ENCODE assay signal across 10 cellular contexts in genomic region chr13:108495686-108496363, GRCh38.
DNase-seq lines count a peak whose midpoint lies in the region; ATAC-seq and TF ChIP-seq lines count a peak whose summit lies in the region.
"Had no signal": no experiment of that assay in that cellular context is flagged by ENCODE, and none has a peak within 500 bp of the region (broad histone marks: within the 10 kb centered on the region; RNA-seq: fewer than 3 reads in every experiment).

No MANE protein-coding gene starts in this region.

- TF ChIP-seq CTCF in SK-N-SH (IDR thresholded peaks at IDR 0.05): no peak

- no peaks in the 10 kb centered on the region for H3K36me3 ChIP-seq in SK-N-SH (replicated peaks in 1 of 2; ENCODE audit: control insufficient read depth in 1 of 2, insufficient read depth in 2 of 2, low read length in 1 of 2)
- H3K36me3 ChIP-seq in iPS-20b (ENCODE audit: insufficient read depth, low read depth, low read length): no peaks in the 10 kb centered on the region

- H3K27ac ChIP-seq in SK-N-SH (ENCODE audit: low read depth in 2 of 2, low read length in 1 of 2) (no peak overlapping the region), iPS-20b (ENCODE audit: low read length) (no peak overlapping the region)

- peak overlapping the region; percentile 59; the same call in 1 of the 2 replicates for H3K4me2 ChIP-seq in SK-N-SH

- H3F3A ChIP-seq in SK-N-SH (replicated peaks; ENCODE audit: insufficient read depth): no peaks in the 10 kb centered on the region

- H3K4me1 Mint-ChIP-seq in activated naive CD4-positive, alpha-beta T cell treated with anti-CD3 and anti-CD28 coated beads, Interleukin-2, amount 50 U/mL, for 24 hours: peaks cover 22% of the 10 kb centered on the region
- H3K4me1 Mint-ChIP-seq in stimulated activated naive CD8-positive, alpha-beta T cell treated with anti-CD3 and anti-CD28 coated beads, Interleukin-15, amount 100 ng/mL, for 72 hours: peaks cover 17% of the 10 kb centered on the region

- H3K4me3 ChIP-seq in SK-N-SH (ENCODE audit: low read depth in 2 of 2, low read length in 1 of 2) (no peak overlapping the region), iPS-20b (ENCODE audit: low read length) (peak overlapping the region; percentile 78)

- H3K4me1 ChIP-seq in SK-N-SH (ENCODE audit: control insufficient read depth in 1 of 2, insufficient read depth in 2 of 2, low read depth in 1 of 2, low read length in 1 of 2): no peaks in the 10 kb centered on the region; a peak in 1 of 4 replicates
- peaks cover 4% of the 10 kb centered on the region for H3K4me1 ChIP-seq in iPS-20b (ENCODE audit: insufficient read depth, low read length)

- 0% methylated on average over 15 of the region's 84 CpGs for WGBS in SK-N-SH (ENCODE audit: low lambda C conversion rate)

- no peak for TF ChIP-seq EP300 in SK-N-SH (IDR thresholded peaks at IDR 0.05; ENCODE audit: borderline replicate concordance in 1 of 2, low read depth in 1 of 2, low read length in 1 of 2)

- peak overlapping the region; percentile 66 for H3K4me3 Mint-ChIP-seq in activated naive CD4-positive, alpha-beta T cell treated with anti-CD3 and anti-CD28 coated beads, Interleukin-2, amount 50 U/mL, for 24 hours
- peak overlapping the region; percentile 60 to 66 for H3K4me3 Mint-ChIP-seq in stimulated activated naive CD8-positive, alpha-beta T cell treated with anti-CD3 and anti-CD28 coated beads, Interleukin-15, amount 100 ng/mL, for 72 hours

- H3K79me2 ChIP-seq in SK-N-SH (ENCODE audit: insufficient read depth): no peaks in the 10 kb centered on the region

- no peaks in the 10 kb centered on the region for H3K9me2 ChIP-seq in SK-N-SH

- ATAC-seq in SK-N-SH treated with all-trans-retinoic acid at 6 μM for 48 hours (no peak), GM21367 (IDR thresholded peaks at IDR 0.05; ENCODE audit: unreplicated experiment) (no peak), HG03432 (IDR thresholded peaks at IDR 0.05; ENCODE audit: unreplicated experiment) (no peak)
- peak; percentile 53 for ATAC-seq in stimulated activated naive CD8-positive, alpha-beta T cell treated with anti-CD3 and anti-CD28 coated beads, Interleukin-15, amount 100 ng/mL, for 72 hours

- H3K9me3 ChIP-seq in SK-N-SH (no peaks in the 10 kb centered on the region), iPS-20b (ENCODE audit: insufficient read depth, low read depth, low read length) (no peaks in the 10 kb centered on the region)

- CTCF ChIA-PET in SK-N-SH (lab: Yijun Ruan, JAX): interaction anchor here (0.9 kb wide), 1 partner anchor 12 kb away, joined by 4 read pairs; no protein-coding TSS in a partner anchor

- H3K9ac ChIP-seq in SK-N-SH: no peak overlapping the region
- H3K9ac ChIP-seq in iPS-20b (ENCODE audit: low read depth, low read length): no peak overlapping the region

- POLR2A ChIA-PET in SK-N-SH (lab: Yijun Ruan, JAX): no interaction called here

- H3K9me3 Mint-ChIP-seq in activated naive CD4-positive, alpha-beta T cell treated with anti-CD3 and anti-CD28 coated beads, Interleukin-2, amount 50 U/mL, for 24 hours: peaks cover 2% of the 10 kb centered on the region
- peaks cover 0 to 5% of the 10 kb centered on the region in 2 donors for H3K9me3 Mint-ChIP-seq in stimulated activated naive CD8-positive, alpha-beta T cell treated with anti-CD3 and anti-CD28 coated beads, Interleukin-15, amount 100 ng/mL, for 72 hours

- no peaks in the 10 kb centered on the region for H4K20me1 ChIP-seq in SK-N-SH (ENCODE audit: insufficient read depth)

- peak; percentile 57 for DNase-seq in SK-N-SH
- no peak for DNase-seq in stimulated activated naive CD8-positive, alpha-beta T cell treated with anti-CD3 and anti-CD28 coated beads, Interleukin-15, amount 100 ng/mL, for 72 hours
- DNase-seq in NCI-H1048 (lab: John Stamatoyannopoulos, UW): no peak
- DNase-seq: activated CD8-positive, alpha-beta memory T cell treated with anti-CD3 and anti-CD28 coated beads for 24 hours; NCI-H526 had no signal

- H3K27me3 ChIP-seq in SK-N-SH (ENCODE audit: insufficient read depth): peaks cover 21% of the 10 kb centered on the region; the same call in 1 of the 2 replicates
- peaks cover 50% of the 10 kb centered on the region for H3K27me3 ChIP-seq in iPS-20b (ENCODE audit: insufficient read depth, low read length)

- peaks cover 32% of the 10 kb centered on the region for H3K27me3 Mint-ChIP-seq in activated naive CD4-positive, alpha-beta T cell treated with anti-CD3 and anti-CD28 coated beads, Interleukin-2, amount 50 U/mL, for 24 hours
- H3K27me3 Mint-ChIP-seq in stimulated activated naive CD8-positive, alpha-beta T cell treated with anti-CD3 and anti-CD28 coated beads, Interleukin-15, amount 100 ng/mL, for 72 hours: peaks cover 45% of the 10 kb centered on the region

- H3K36me3 Mint-ChIP-seq in activated naive CD4-positive, alpha-beta T cell treated with anti-CD3 and anti-CD28 coated beads, Interleukin-2, amount 50 U/mL, for 24 hours: no peaks in the 10 kb centered on the region

- no peak overlapping the region for H3K27ac Mint-ChIP-seq in activated naive CD4-positive, alpha-beta T cell treated with anti-CD3 and anti-CD28 coated beads, Interleukin-2, amount 50 U/mL, for 24 hours
- H3K27ac Mint-ChIP-seq in stimulated activated naive CD8-positive, alpha-beta T cell treated with anti-CD3 and anti-CD28 coated beads, Interleukin-15, amount 100 ng/mL, for 72 hours: no peak overlapping the region

- H2AFZ ChIP-seq in SK-N-SH (ENCODE audit: low read depth): no peak overlapping the region

- no peak for TF ChIP-seq RAD21 in SK-N-SH (IDR thresholded peaks at IDR 0.05; ENCODE audit: low read length)

TF ChIP-seq in SK-N-SH, 30 proteins besides CTCF, POLR2A, EP300 and RAD21 (continues in another document):
- TF ChIP-seq, protein P1, sequence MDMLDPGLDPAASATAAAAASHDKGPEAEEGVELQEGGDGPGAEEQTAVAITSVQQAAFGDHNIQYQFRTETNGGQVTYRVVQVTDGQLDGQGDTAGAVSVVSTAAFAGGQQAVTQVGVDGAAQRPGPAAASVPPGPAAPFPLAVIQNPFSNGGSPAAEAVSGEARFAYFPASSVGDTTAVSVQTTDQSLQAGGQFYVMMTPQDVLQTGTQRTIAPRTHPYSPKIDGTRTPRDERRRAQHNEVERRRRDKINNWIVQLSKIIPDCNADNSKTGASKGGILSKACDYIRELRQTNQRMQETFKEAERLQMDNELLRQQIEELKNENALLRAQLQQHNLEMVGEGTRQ (IDR thresholded peaks at IDR 0.05; ENCODE audit: borderline replicate concordance, low read depth, low read length): no peak
- TF ChIP-seq TEAD4 (IDR thresholded peaks at IDR 0.05; ENCODE audit: borderline replicate concordance, insufficient read depth): no peak
- no peak for TF ChIP-seq RXRA (IDR thresholded peaks at IDR 0.05; ENCODE audit: borderline replicate concordance, low read depth)
- TF ChIP-seq MXI1 (IDR thresholded peaks at IDR 0.05; ENCODE audit: low read depth, low read length): no peak
- TF ChIP-seq GABPA (IDR thresholded peaks at IDR 0.05; ENCODE audit: low read depth): no peak
- TF ChIP-seq JUND (IDR thresholded peaks at IDR 0.05): no peak
- TF ChIP-seq NRF1 (IDR thresholded peaks at IDR 0.05; ENCODE audit: low read depth, low read length): no peak
- no peak for TF ChIP-seq RFX5 (IDR thresholded peaks at IDR 0.05; ENCODE audit: low read length)
- TF ChIP-seq RCOR1 (IDR thresholded peaks at IDR 0.05; ENCODE audit: low read length): no peak
- TF ChIP-seq MEF2A (IDR thresholded peaks at IDR 0.05; ENCODE audit: borderline replicate concordance, low read depth): no peak
- TF ChIP-seq, protein P2, sequence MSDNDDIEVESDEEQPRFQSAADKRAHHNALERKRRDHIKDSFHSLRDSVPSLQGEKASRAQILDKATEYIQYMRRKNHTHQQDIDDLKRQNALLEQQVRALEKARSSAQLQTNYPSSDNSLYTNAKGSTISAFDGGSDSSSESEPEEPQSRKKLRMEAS (IDR thresholded peaks at IDR 0.05; ENCODE audit: low read depth): no peak
- no peak for TF ChIP-seq FOXM1 (IDR thresholded peaks at IDR 0.05; ENCODE audit: low read depth)
- TF ChIP-seq FOXJ3 (CRISPR knock-in tag; IDR thresholded peaks at IDR 0.05): no peak
- TF ChIP-seq FOSL2 (IDR thresholded peaks at IDR 0.05; ENCODE audit: borderline replicate concordance, low read depth): no peak
- TF ChIP-seq EZH2phosphoT487 (IDR thresholded peaks at IDR 0.05; ENCODE audit: borderline replicate concordance, low read depth): no peak

TF ChIP-seq in SK-N-SH treated with all-trans-retinoic acid at 6 μM for 48 hours, 23 proteins besides CTCF, POLR2A, EP300 and RAD21 (continues in another document):
- TF ChIP-seq OSR1 (CRISPR knock-in tag; IDR thresholded peaks at IDR 0.05) (no peak), ZFP3 (CRISPR knock-in tag; IDR thresholded peaks at IDR 0.05) (no peak), ZNF70 (CRISPR knock-in tag; IDR thresholded peaks at IDR 0.05) (no peak)
- TF ChIP-seq, protein P3, sequence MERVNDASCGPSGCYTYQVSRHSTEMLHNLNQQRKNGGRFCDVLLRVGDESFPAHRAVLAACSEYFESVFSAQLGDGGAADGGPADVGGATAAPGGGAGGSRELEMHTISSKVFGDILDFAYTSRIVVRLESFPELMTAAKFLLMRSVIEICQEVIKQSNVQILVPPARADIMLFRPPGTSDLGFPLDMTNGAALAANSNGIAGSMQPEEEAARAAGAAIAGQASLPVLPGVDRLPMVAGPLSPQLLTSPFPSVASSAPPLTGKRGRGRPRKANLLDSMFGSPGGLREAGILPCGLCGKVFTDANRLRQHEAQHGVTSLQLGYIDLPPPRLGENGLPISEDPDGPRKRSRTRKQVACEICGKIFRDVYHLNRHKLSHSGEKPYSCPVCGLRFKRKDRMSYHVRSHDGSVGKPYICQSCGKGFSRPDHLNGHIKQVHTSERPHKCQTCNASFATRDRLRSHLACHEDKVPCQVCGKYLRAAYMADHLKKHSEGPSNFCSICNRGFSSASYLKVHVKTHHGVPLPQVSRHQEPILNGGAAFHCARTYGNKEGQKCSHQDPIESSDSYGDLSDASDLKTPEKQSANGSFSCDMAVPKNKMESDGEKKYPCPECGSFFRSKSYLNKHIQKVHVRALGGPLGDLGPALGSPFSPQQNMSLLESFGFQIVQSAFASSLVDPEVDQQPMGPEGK (CRISPR knock-in tag; IDR thresholded peaks at IDR 0.05; ENCODE audit: borderline replicate concordance): no peak
- TF ChIP-seq, protein P4, sequence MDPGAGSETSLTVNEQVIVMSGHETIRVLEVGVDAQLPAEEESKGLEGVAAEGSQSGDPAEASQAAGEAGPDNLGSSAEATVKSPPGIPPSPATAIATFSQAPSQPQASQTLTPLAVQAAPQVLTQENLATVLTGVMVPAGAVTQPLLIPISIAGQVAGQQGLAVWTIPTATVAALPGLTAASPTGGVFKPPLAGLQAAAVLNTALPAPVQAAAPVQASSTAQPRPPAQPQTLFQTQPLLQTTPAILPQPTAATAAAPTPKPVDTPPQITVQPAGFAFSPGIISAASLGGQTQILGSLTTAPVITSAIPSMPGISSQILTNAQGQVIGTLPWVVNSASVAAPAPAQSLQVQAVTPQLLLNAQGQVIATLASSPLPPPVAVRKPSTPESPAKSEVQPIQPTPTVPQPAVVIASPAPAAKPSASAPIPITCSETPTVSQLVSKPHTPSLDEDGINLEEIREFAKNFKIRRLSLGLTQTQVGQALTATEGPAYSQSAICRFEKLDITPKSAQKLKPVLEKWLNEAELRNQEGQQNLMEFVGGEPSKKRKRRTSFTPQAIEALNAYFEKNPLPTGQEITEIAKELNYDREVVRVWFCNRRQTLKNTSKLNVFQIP (CRISPR knock-in tag; IDR thresholded peaks at IDR 0.05; ENCODE audit: borderline replicate concordance, low read depth): no peak
